Comparison of ENCODE assay signal across 20 cellular contexts in genomic region chr22:44393066-44393465, GRCh38.
A peak's percentile ranks its signal among the peaks of the same experiment; 100 is the strongest.
DNase-seq lines count a peak whose midpoint lies in the region; ATAC-seq and TF ChIP-seq lines count a peak whose summit lies in the region.
"Had no signal": no experiment of that assay in that cellular context is flagged by ENCODE, and none has a peak within 500 bp of the region (broad histone marks: within the 10 kb centered on the region; RNA-seq: fewer than 3 reads in every experiment).

No MANE protein-coding gene starts in this region.

- in situ Hi-C loops in ACHN (cut with HindIII; ENCODE audit: low pct_ligation_motif_present, low pct_unique_long_range_greater_than_20kb, low sequenced_read_pairs) = no loop called here

- no peak for ATAC-seq in Right ventricle myocardium superior (ENCODE audit: poor library complexity)
- no peak for ATAC-seq in Right ventricle myocardium inferior
- ATAC-seq in left lobe of liver = no peak
- ATAC-seq: activated CD8-positive, alpha-beta memory T cell treated with anti-CD3 and anti-CD28 coated beads, Interleukin-2, amount 10 ng/mL, durations not matched to agents 7 days and 5 days; activated naive CD4-positive, alpha-beta T cell treated with anti-CD3 and anti-CD28 coated beads, Interleukin-2, amount 50 U/mL, for 72 hours had no signal

- H3K9me3 ChIP-seq in WERI-Rb-1 (ENCODE audit: severe bottlenecking) (no peaks in the 10 kb centered on the region), tibial artery (no peaks in the 10 kb centered on the region)
- H3K9me3 ChIP-seq: BLaER1 treated with 17β-estradiol and CSF1 and Interleukin-3, amounts not matched to agents 10 nM and 100 nM had no signal

- no peaks in the 10 kb centered on the region for H3K4me1 ChIP-seq in tibial artery
- H3K4me1 ChIP-seq: foreskin keratinocyte had no signal

- H3K27me3 ChIP-seq in WERI-Rb-1 (ENCODE audit: insufficient read depth, low read depth, severe bottlenecking) (no peaks in the 10 kb centered on the region), tibial artery (peaks cover 0 to 44% of the 10 kb centered on the region in 2 donors)
- H3K27me3 ChIP-seq: BLaER1 treated with 17β-estradiol and CSF1 and Interleukin-3, amounts not matched to agents 10 nM and 100 nM had no signal

- DNase-seq in Right ventricle myocardium superior (peak; percentile 22), Right ventricle myocardium inferior (ENCODE audit: missing footprints) (no peak), WERI-Rb-1 (peak; percentile 1), left lobe of liver (ENCODE audit: low spot score) (peak; percentile 33), tibial artery (peak; percentile 13 to 48), ACHN (no peak), HCEC 1CT (no peak), NCI-H128 (lab: John Stamatoyannopoulos, UW; ENCODE audit: unreplicated experiment) (no peak)
- DNase-seq: activated CD4-positive, alpha-beta T cell treated with anti-CD3 and anti-CD28 coated beads, Interleukin-2, amount 10 ng/mL, durations not matched to agents 7 days and 5 days; activated CD8-positive, alpha-beta memory T cell treated with anti-CD3 and anti-CD28 coated beads, Interleukin-2, amount 10 ng/mL, durations not matched to agents 7 days and 5 days; cerebellar nuclear complex; effector CD4-positive, alpha-beta T cell; erythroblast; NCI-H187; NCI-H2171 treated with DMSO at 0.1 percent for 48 hours; NCI-H524 treated with DMSO at 0.1 percent for 48 hours had no signal

- H3K36me3 ChIP-seq in WERI-Rb-1 (no peaks in the 10 kb centered on the region), tibial artery (no peaks in the 10 kb centered on the region)
- H3K36me3 ChIP-seq: BLaER1 treated with 17β-estradiol and CSF1 and Interleukin-3, amounts not matched to agents 10 nM and 100 nM had no signal

- TF ChIP-seq CTCF in WERI-Rb-1 (IDR thresholded peaks at IDR 0.05; ENCODE audit: low read depth, low read length) (no peak), tibial artery (IDR thresholded peaks at IDR 0.05) (no peak)

- no peak overlapping the region for H3K4me3 ChIP-seq in WERI-Rb-1 (ENCODE audit: low read depth, low read length)
- no peak overlapping the region for H3K4me3 ChIP-seq in tibial artery
- H3K4me3 ChIP-seq: BLaER1 treated with 17β-estradiol and CSF1 and Interleukin-3, amounts not matched to agents 10 nM and 100 nM had no signal

- no peak overlapping the region for H3K27ac ChIP-seq in WERI-Rb-1
- H3K27ac ChIP-seq in tibial artery = no peak overlapping the region
- H3K27ac ChIP-seq: BLaER1 treated with 17β-estradiol and CSF1 and Interleukin-3, amounts not matched to agents 10 nM and 100 nM; foreskin keratinocyte; HL-60 had no signal

- intact Hi-C loops in Right ventricle myocardium superior (cut with DNase I) = no loop called here
- intact Hi-C loops in Right ventricle myocardium inferior (cut with DNase I) = no loop called here
- intact Hi-C loops in tibial artery (cut with DNase I; ENCODE audit: low total_unique reads) = no loop called here

Comparison
In these comparisons a context has a peak if more than half of its experiments do, and no peak if none do; other contexts are left out.
1. DNase-seq: peak in Right ventricle myocardium superior (single experiment), WERI-Rb-1 (single experiment), left lobe of liver (single experiment) and tibial artery (2 of 2); none in Right ventricle myocardium inferior (single experiment), ACHN (single experiment), HCEC 1CT (single experiment) and NCI-H128 (single experiment).